ENCODE assay signal across 8 cellular contexts in genomic region chr6:43773981-43774775, GRCh38. TPM values are rescaled to one million over a fixed set of nuclear protein-coding genes. Genes with fewer than 3 reads are reported as not detected.
DNase-seq lines count a peak whose midpoint lies in the region; TF ChIP-seq lines count a peak whose summit lies in the region.

No MANE protein-coding gene starts in this region.

- intact Hi-C loops in head of caudate nucleus (cut with DNase I) = loop anchor here (10.0 kb wide), 1 partner anchor 231 kb away; no protein-coding TSS in a partner anchor

- peak overlapping the region; percentile 70 for H3K27ac Mint-ChIP-seq in chondrocyte (ENCODE audit: unreplicated experiment)
- peak overlapping the region; percentile 86 to 92 (median 91) for H3K27ac Mint-ChIP-seq in nephron

- H3K27ac ChIP-seq in AG04450 (ENCODE audit: low read depth, low read length) = no peak overlapping the region
- H3K27ac ChIP-seq in HUES6 (ENCODE audit: low read depth, low read length) = no peak overlapping the region

- POLR2A ChIA-PET in AG04450 (lab: Yijun Ruan, JAX) = interaction anchor here (0.5 kb wide), 1 partner anchor 451 kb away, joined by 4 read pairs; no protein-coding TSS in a partner anchor

- H3K36me3 ChIP-seq in HUES6 (ENCODE audit: control insufficient read depth, insufficient read depth, low read length) = peaks cover 29% of the 10 kb centered on the region

- H3K27me3 ChIP-seq in AG04450 (ENCODE audit: control insufficient read depth, insufficient read depth, low read length) (no peaks in the 10 kb centered on the region), HUES6 (ENCODE audit: control insufficient read depth, insufficient read depth, low read length) (no peaks in the 10 kb centered on the region)

- H3K27me3 Mint-ChIP-seq in chondrocyte (ENCODE audit: low read depth) (no peaks in the 10 kb centered on the region), nephron (ENCODE audit: low read depth) (peaks cover 8% of the 10 kb centered on the region)

- no peak overlapping the region for H3K9ac ChIP-seq in HUES6 (ENCODE audit: low read length)

- DNase-seq in AG04450 (ENCODE audit: low read depth, low spot score) (no peak), chondrocyte (ENCODE audit: low spot score) (no peak), foreskin melanocyte (no peak), 8988T (no peak), head of caudate nucleus (no peak)
- no peak for DNase-seq in activated CD4-positive, alpha-beta T cell treated with anti-CD3 and anti-CD28 coated beads, Interleukin-2, amount 50 U/mL, for 48 hours

- TF ChIP-seq CTCF in AG04450 (IDR thresholded peaks at IDR 0.05; ENCODE audit: low read depth, low read length) = no peak
- TF ChIP-seq CTCF in chondrocyte (IDR thresholded peaks at IDR 0.05) = no peak
- TF ChIP-seq CTCF in nephron (IDR thresholded peaks at IDR 0.05; ENCODE audit: unreplicated experiment in 3 of 3) = no peak

- H3K4me3 Mint-ChIP-seq in chondrocyte (ENCODE audit: unreplicated experiment) (peak overlapping the region; percentile 98), nephron (peak overlapping the region; percentile 95 to 96 (median 95))

- H3K4me3 ChIP-seq in AG04450 (ENCODE audit: low read depth, low read length) (peak overlapping the region; percentile 96), HUES6 (ENCODE audit: low read depth, low read length) (peak overlapping the region; percentile 8; the same call in 1 of the 2 replicates)

- H3K9me3 ChIP-seq in AG04450 (ENCODE audit: control insufficient read depth, insufficient read depth, low read length) (no peaks in the 10 kb centered on the region; the same call in 1 of the 2 replicates), HUES6 (ENCODE audit: control insufficient read depth, insufficient read depth, low read depth, low read length) (no peaks in the 10 kb centered on the region)

- peaks cover 34% of the 10 kb centered on the region for H3K4me1 ChIP-seq in HUES6 (ENCODE audit: control insufficient read depth, insufficient read depth, low read length)

- H3K4me1 Mint-ChIP-seq in chondrocyte (ENCODE audit: low read depth) = peaks cover 54% of the 10 kb centered on the region
- H3K4me1 Mint-ChIP-seq in nephron = peaks cover 45% of the 10 kb centered on the region

- H3K9me3 Mint-ChIP-seq in chondrocyte (ENCODE audit: low read depth) (no peaks in the 10 kb centered on the region), nephron (no peaks in the 10 kb centered on the region)

- H3K36me3 Mint-ChIP-seq in chondrocyte (ENCODE audit: low read depth) = peaks cover 15% of the 10 kb centered on the region
- H3K36me3 Mint-ChIP-seq in nephron (ENCODE audit: low read depth) = peaks cover 49% of the 10 kb centered on the region

- CTCF ChIA-PET in AG04450 (lab: Charles Lee) = interaction anchor here (0.5 to 3.8 kb wide), 58 partner anchors 9 to 305 kb away, joined by 3 to 37 read pairs (median 4); partner anchors contain the start of gene MRPS18A

RNA-seq across cellular contexts. Expression of gene VEGFA, which starts 4.2 kb away (rescaled TPM):
- 189 and 239 TPM in 2 replicates for polyA plus RNA-seq in AG04450 (2011; rRNA removed)
- 261 and 387 TPM in 2 replicates for polyA minus RNA-seq in AG04450 (2011; rRNA and poly(A)+ RNA removed)
- total RNA-seq in chondrocyte = 24.8 to 139 TPM (median 137 TPM) in 3 replicates
